ENCODE assay signal across 13 cellular contexts in genomic region chr3:13217736-13218540, GRCh38.
DNase-seq lines count a peak whose midpoint lies in the region; ATAC-seq and TF ChIP-seq lines count a peak whose summit lies in the region.
"Had no signal": no experiment of that assay in that cellular context is flagged by ENCODE, and none has a peak within 500 bp of the region (broad histone marks: within the 10 kb centered on the region; RNA-seq: fewer than 3 reads in every experiment).

No MANE protein-coding gene starts in this region.

- no peak overlapping the region for H3K4me2 ChIP-seq in neuronal stem cell (ENCODE audit: insufficient read depth, low read length, poor library complexity, severe bottlenecking)

- H3K14ac ChIP-seq in neuronal stem cell (ENCODE audit: low read length) = peak overlapping the region; percentile 95

- H2BK5ac ChIP-seq in neuronal stem cell (ENCODE audit: low read length) = no peak overlapping the region

- in situ Hi-C loops in brain microvascular endothelial cell (cut with HindIII; ENCODE audit: low pct_ligation_motif_present, low sequenced_read_pairs) = no loop called here

- H3K4me3 ChIP-seq in brain microvascular endothelial cell (ENCODE audit: low read depth, low read length) (no peak overlapping the region), neuronal stem cell (ENCODE audit: low read length in 2 of 2) (no peak overlapping the region), lower lobe of right lung (no peak overlapping the region)
- H3K4me3 ChIP-seq: right atrium auricular region, testis had no signal

- no peak overlapping the region for H3K4me3 Mint-ChIP-seq in CD14-positive monocyte

- H3K36me3 Mint-ChIP-seq in CD14-positive monocyte = no peaks in the 10 kb centered on the region

- no peak overlapping the region for H3K4ac ChIP-seq in neuronal stem cell (ENCODE audit: low read length)

- DNase-seq in SIG-M5 treated with dmso at 0.1 percent for 504 hours (lab: John Stamatoyannopoulos, UW; ENCODE audit: unreplicated experiment) = peak; percentile 20
- no peak for DNase-seq in SIG-M5 (lab: John Stamatoyannopoulos, UW)
- DNase-seq in LHCN-M2 (ENCODE audit: low read depth) = peak; percentile 12
- peak; percentile 3 for DNase-seq in brain microvascular endothelial cell
- no peak for DNase-seq in neuronal stem cell (ENCODE audit: low spot score)
- no peak for DNase-seq in CD14-positive monocyte (ENCODE audit: low spot score)
- no peak for DNase-seq in lower lobe of right lung
- DNase-seq: activated T-cell treated with anti-CD3 and anti-CD28 coated beads for 4 hours, aorta, NCI-H1930, testis had no signal

- no peak overlapping the region for H2BK12ac ChIP-seq in neuronal stem cell (ENCODE audit: low read length)

- ATAC-seq in lower lobe of right lung (no peak), HG02840 (IDR thresholded peaks at IDR 0.05; ENCODE audit: low FRiP score, unreplicated experiment) (no peak)

- H4K91ac ChIP-seq in neuronal stem cell (ENCODE audit: low read depth, low read length, poor library complexity) = no peak overlapping the region

- H3K27me3 Mint-ChIP-seq in CD14-positive monocyte (ENCODE audit: low read depth in 3 of 3) = peaks cover 0 to 1% (median 0%) of the 10 kb centered on the region in 3 donors

- H3K9me3 ChIP-seq in neuronal stem cell (replicated peaks in 1 of 2; ENCODE audit: control insufficient read depth in 2 of 2, insufficient read depth in 1 of 2, low read depth in 1 of 2, low read length in 2 of 2) (no peaks in the 10 kb centered on the region), lower lobe of right lung (no peaks in the 10 kb centered on the region)
- H3K9me3 ChIP-seq: right atrium auricular region, testis had no signal

- H2AK5ac ChIP-seq in neuronal stem cell (ENCODE audit: low read depth, low read length) = peak overlapping the region; percentile 73

- no CpG with 5 or more reads among the region's 9 CpGs for WGBS in neuronal stem cell (ENCODE audit: extremely low coverage in 2 of 2, insufficient read length in 2 of 2, insufficient replicate concordance in 1 of 2), 2 donors

- peaks cover 0 to 1% (median 0%) of the 10 kb centered on the region in 7 donors for H3K9me3 Mint-ChIP-seq in CD14-positive monocyte

- H2BK120ac ChIP-seq in neuronal stem cell (ENCODE audit: low read depth, low read length) = no peak overlapping the region

- peak overlapping the region; percentile 14 for H3K18ac ChIP-seq in neuronal stem cell (ENCODE audit: low read length)

- H3K79me1 ChIP-seq in neuronal stem cell (ENCODE audit: low read depth, low read length) = peaks cover 2% of the 10 kb centered on the region

- H3K27ac ChIP-seq in brain microvascular endothelial cell = no peak overlapping the region
- H3K27ac ChIP-seq in neuronal stem cell (replicated peaks; ENCODE audit: low read length) = no peak overlapping the region
- no peak overlapping the region for H3K27ac ChIP-seq in lower lobe of right lung
- H3K27ac ChIP-seq: right atrium auricular region, testis had no signal

- H3K27me3 ChIP-seq in brain microvascular endothelial cell (replicated peaks) = no peaks in the 10 kb centered on the region
- peaks cover 0 to 3% (median 0%) of the 10 kb centered on the region in 3 experiments for H3K27me3 ChIP-seq in neuronal stem cell (ENCODE audit: control insufficient read depth in 3 of 3, insufficient read depth in 3 of 3, low read depth in 1 of 3, low read length in 3 of 3)
- H3K27me3 ChIP-seq in lower lobe of right lung (ENCODE audit: low read depth) = no peaks in the 10 kb centered on the region
- H3K27me3 ChIP-seq: right atrium auricular region, testis had no signal

- intact Hi-C loops in CD14-positive monocyte (cut with micrococcal nuclease) = no loop called here
- intact Hi-C loops in lower lobe of right lung (cut with DNase I) = no loop called here

- no peak overlapping the region for H2BK15ac ChIP-seq in neuronal stem cell (ENCODE audit: low read length)

- H3K4me1 Mint-ChIP-seq in CD14-positive monocyte = no peaks in the 10 kb centered on the region

- no peak overlapping the region for H2AFZ ChIP-seq in neuronal stem cell (ENCODE audit: low read length)

- peaks cover 0 to 13% of the 10 kb centered on the region in 2 donors for H3K4me1 ChIP-seq in neuronal stem cell (ENCODE audit: control insufficient read depth in 2 of 2, insufficient read depth in 1 of 2, low read depth in 1 of 2, low read length in 2 of 2)
- no peaks in the 10 kb centered on the region for H3K4me1 ChIP-seq in lower lobe of right lung
- H3K4me1 ChIP-seq: right atrium auricular region had no signal

- H3K36me3 ChIP-seq in brain microvascular endothelial cell (replicated peaks) (no peaks in the 10 kb centered on the region), neuronal stem cell (replicated peaks in 1 of 2; ENCODE audit: control insufficient read depth in 2 of 2, insufficient read depth in 2 of 2, low read length in 2 of 2) (no peaks in the 10 kb centered on the region), lower lobe of right lung (no peaks in the 10 kb centered on the region)
- H3K36me3 ChIP-seq: right atrium auricular region had no signal

- H3K27ac Mint-ChIP-seq in CD14-positive monocyte = no peak overlapping the region

- no peak overlapping the region for H3K9ac ChIP-seq in neuronal stem cell (ENCODE audit: low read depth, low read length, poor library complexity)

- H3K23ac ChIP-seq in neuronal stem cell (ENCODE audit: low read depth, low read length, poor library complexity) = peak overlapping the region; percentile 10

- TF ChIP-seq CTCF in brain microvascular endothelial cell (IDR thresholded peaks at IDR 0.05; ENCODE audit: low read depth, low read length, missing control alignments) = no peak
- TF ChIP-seq CTCF in CD14-positive monocyte (IDR thresholded peaks at IDR 0.05) = no peak
- TF ChIP-seq CTCF in lower lobe of right lung (IDR thresholded peaks at IDR 0.05) = no peak

- H4K8ac ChIP-seq in neuronal stem cell (ENCODE audit: low read depth, low read length) = no peak overlapping the region

Comparison
In these comparisons a context has a peak if more than half of its experiments do, and no peak if none do; other contexts are left out.
1. DNase-seq: peak in SIG-M5 treated with dmso at 0.1 percent for 504 hours (single experiment), LHCN-M2 (single experiment) and brain microvascular endothelial cell (single experiment); none in SIG-M5 (single experiment), neuronal stem cell (single experiment), CD14-positive monocyte (single experiment) and lower lobe of right lung (single experiment).